9 cellular contexts compared by ENCODE assay signal in genomic region chr14:89911018-89911919, GRCh38. TPM values are rescaled to one million over a fixed set of nuclear protein-coding genes. Genes with fewer than 3 reads are reported as not detected.
A peak's percentile ranks its signal among the peaks of the same experiment; 100 is the strongest.
DNase-seq lines count a peak whose midpoint lies in the region; ATAC-seq and TF ChIP-seq lines count a peak whose summit lies in the region.
"Had no signal": no experiment of that assay in that cellular context is flagged by ENCODE, and none has a peak within 500 bp of the region (broad histone marks: within the 10 kb centered on the region; RNA-seq: fewer than 3 reads in every experiment).

No MANE protein-coding gene starts in this region.

- no peak for ATAC-seq in stimulated activated naive CD8-positive, alpha-beta T cell treated with anti-CD3 and anti-CD28 coated beads, Interleukin-15, Interleukin-2, amounts not matched to agents 100 U/mL and 50 U/mL, for 24 hours
- no peak for ATAC-seq in HG02973 (IDR thresholded peaks at IDR 0.05; ENCODE audit: unreplicated experiment)
- ATAC-seq: Panc1 had no signal

- H3K4me3 ChIP-seq in fibroblast of the aortic adventitia (ENCODE audit: low read depth, low read length), result no peak overlapping the region

- DNase-seq in EL (peak; percentile 68), NCI-H69 (lab: John Stamatoyannopoulos, UW) (peak; percentile 74), fibroblast of the aortic adventitia (ENCODE audit: low read depth) (peak; percentile 67), occipital lobe (lab: John Stamatoyannopoulos, UW) (peak; percentile 23), NOMO-1 treated with dmso at 0.1 percent for 144 hours (lab: John Stamatoyannopoulos, UW; ENCODE audit: unreplicated experiment) (no peak), NCI-H2029 (lab: John Stamatoyannopoulos, UW) (no peak)
- DNase-seq in stimulated activated naive CD8-positive, alpha-beta T cell treated with anti-CD3 and anti-CD28 coated beads, Interleukin-15, Interleukin-2, amounts not matched to agents 100 U/mL and 50 U/mL, for 24 hours, result no peak

- TF ChIP-seq CTCF in fibroblast of the aortic adventitia (IDR thresholded peaks at IDR 0.05; ENCODE audit: insufficient read depth, low read length), result no peak

RNA-seq across cellular contexts. Expression of gene EFCAB11, which starts 43.3 kb away (rescaled TPM):
- total RNA-seq in fibroblast of the aortic adventitia (ENCODE audit: low replicate concordance), result 3.2 and 11.1 TPM in 2 replicates
- 3.7 TPM for total RNA-seq in occipital lobe

RNA-seq across cellular contexts. Expression of gene TDP1, which starts 44.5 kb away (rescaled TPM):
- total RNA-seq in fibroblast of the aortic adventitia (ENCODE audit: low replicate concordance), result 6.1 and 28.7 TPM in 2 replicates
- total RNA-seq in occipital lobe, result 23.7 TPM

Comparison
In these comparisons a context has a peak if more than half of its experiments do, and no peak if none do; other contexts are left out.
1. DNase-seq: peak in EL (single experiment), NCI-H69 (single experiment), fibroblast of the aortic adventitia (single experiment) and occipital lobe (single experiment); none in stimulated activated naive CD8-positive, alpha-beta T cell treated with anti-CD3 and anti-CD28 coated beads, Interleukin-15, Interleukin-2, amounts not matched to agents 100 U/mL and 50 U/mL, for 24 hours (single experiment), NOMO-1 treated with dmso at 0.1 percent for 144 hours (single experiment) and NCI-H2029 (single experiment).